ENCODE assay signal across 27 cellular contexts in the genomic region with DNA sequence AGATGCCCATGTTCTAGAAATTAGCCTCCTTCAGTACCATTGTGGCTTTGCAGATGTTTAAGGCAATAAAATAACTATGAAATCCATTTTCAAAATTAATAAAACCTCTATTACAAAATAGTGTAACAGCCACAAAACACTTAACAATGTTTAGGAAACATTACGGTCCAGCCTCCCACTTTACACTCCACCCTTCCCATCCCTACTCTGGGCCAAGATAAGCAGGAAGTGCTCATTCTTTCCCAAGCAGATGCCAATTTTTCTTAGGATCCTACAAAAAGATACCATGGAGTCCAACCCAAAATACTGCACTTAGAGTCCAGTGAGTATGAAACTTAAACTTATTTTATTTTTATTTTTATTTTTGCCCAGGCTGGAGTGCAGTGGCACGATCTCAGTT.
"Had no signal": no experiment of that assay in that cellular context is flagged by ENCODE, and none has a peak within 500 bp of the region (broad histone marks: within the 10 kb centered on the region; RNA-seq: fewer than 3 reads in every experiment).

No MANE protein-coding gene starts in this region.

- DNase-seq: activated CD4-positive, alpha-beta T cell treated with anti-CD3 and anti-CD28 coated beads for 1 hour; activated CD4-positive, alpha-beta T cell treated with anti-CD3 and anti-CD28 coated beads, Interleukin-2, amount 50 U/mL, for 1 hour; activated CD8-positive, alpha-beta T cell treated with anti-CD3 and anti-CD28 coated beads, Interleukin-2, amount 10 ng/mL, durations not matched to agents 7 days and 5 days; activated gamma-delta T cell; anterior cingulate cortex; body of pancreas; esophagus squamous epithelium; glutamatergic neuron; immature natural killer cell; left lung; naive thymus-derived CD8-positive, alpha-beta T cell; stimulated activated CD4-positive, alpha-beta T cell treated with anti-CD3 and anti-CD28 coated beads, Interleukin-15, amount 100 ng/mL, for 24 hours; stomach; testis had no signal

- H3K4me2 ChIP-seq: hepatocyte, neural progenitor cell, smooth muscle cell had no signal

- H3K27ac ChIP-seq: esophagus squamous epithelium, hepatocyte, left lung, neural progenitor cell, stomach, testis, vagina, VCaP had no signal

- H3K9me3 Mint-ChIP-seq: activated naive CD4-positive, alpha-beta T cell treated with anti-CD3 and anti-CD28 coated beads, Interleukin-2, amount 50 U/mL, for 24 hours; activated T-helper 1 cell treated with anti-CD3 and anti-CD28 coated beads, Interleukin-12 subunit alpha, Interleukin-12 subunit beta, Interleukin-2, Interleukin-4 antibody, amounts not matched to agents 30 ng/mL and 10 ng/mL and 1 ng/mL, durations not matched to agents 14 hours and 24 hours and 36 hours; immature natural killer cell; mesothelial cell of epicardium; naive thymus-derived CD8-positive, alpha-beta T cell; stimulated activated memory B cell treated with anti-CD40 and anti-IgM and Interleukin-4, amounts not matched to agents 10 μg/mL and 1 μg/mL and 100 μg/mL, for 72 hours; type B pancreatic cell had no signal

- ATAC-seq: activated CD8-positive, alpha-beta T cell treated with anti-CD3 and anti-CD28 coated beads, Interleukin-2, amount 10 ng/mL, durations not matched to agents 7 days and 5 days; body of pancreas; left lung; naive thymus-derived CD8-positive, alpha-beta T cell; sciatic nerve; stimulated activated memory B cell treated with anti-CD40 and anti-IgM and Interleukin-4, amounts not matched to agents 10 μg/mL and 1 μg/mL and 100 μg/mL, for 72 hours had no signal

- FAIRE-seq: frontal cortex had no signal

- H3K27me3 ChIP-seq: body of pancreas, hepatocyte, left lung, neural progenitor cell, stomach, testis, vagina had no signal

- H3K36me3 ChIP-seq: esophagus squamous epithelium, left lung, neural progenitor cell, stomach, vagina had no signal

- H3K27ac Mint-ChIP-seq: activated CD8-positive, alpha-beta T cell treated with anti-CD3 and anti-CD28 coated beads, Interleukin-2, amount 10 ng/mL, durations not matched to agents 7 days and 5 days; activated naive CD4-positive, alpha-beta T cell treated with anti-CD3 and anti-CD28 coated beads, Interleukin-2, amount 50 U/mL, for 24 hours; activated T-helper 1 cell treated with anti-CD3 and anti-CD28 coated beads, Interleukin-12 subunit alpha, Interleukin-12 subunit beta, Interleukin-2, Interleukin-4 antibody, amounts not matched to agents 30 ng/mL and 10 ng/mL and 1 ng/mL, durations not matched to agents 14 hours and 24 hours and 36 hours; immature natural killer cell; mesothelial cell of epicardium; naive thymus-derived CD8-positive, alpha-beta T cell; neural progenitor cell; stimulated activated memory B cell treated with anti-CD40 and anti-IgM and Interleukin-4, amounts not matched to agents 10 μg/mL and 1 μg/mL and 100 μg/mL, for 72 hours; type B pancreatic cell had no signal

- H3K4me3 ChIP-seq: body of pancreas, esophagus squamous epithelium, hepatocyte, left lung, lung, neural progenitor cell, smooth muscle cell, stomach, testis, vagina had no signal

- H3K4me1 Mint-ChIP-seq: activated naive CD4-positive, alpha-beta T cell treated with anti-CD3 and anti-CD28 coated beads, Interleukin-2, amount 50 U/mL, for 24 hours; mesothelial cell of epicardium had no signal

- H3K4me3 Mint-ChIP-seq: activated CD8-positive, alpha-beta T cell treated with anti-CD3 and anti-CD28 coated beads, Interleukin-2, amount 10 ng/mL, durations not matched to agents 7 days and 5 days; activated naive CD4-positive, alpha-beta T cell treated with anti-CD3 and anti-CD28 coated beads, Interleukin-2, amount 50 U/mL, for 24 hours; activated T-helper 1 cell treated with anti-CD3 and anti-CD28 coated beads, Interleukin-12 subunit alpha, Interleukin-12 subunit beta, Interleukin-2, Interleukin-4 antibody, amounts not matched to agents 30 ng/mL and 10 ng/mL and 1 ng/mL, durations not matched to agents 14 hours and 24 hours and 36 hours; immature natural killer cell; mesothelial cell of epicardium; naive thymus-derived CD8-positive, alpha-beta T cell; neural progenitor cell; stimulated activated memory B cell treated with anti-CD40 and anti-IgM and Interleukin-4, amounts not matched to agents 10 μg/mL and 1 μg/mL and 100 μg/mL, for 72 hours; type B pancreatic cell had no signal

- H3K4me1 ChIP-seq: testis, vagina had no signal

- H3K36me3 Mint-ChIP-seq: activated naive CD4-positive, alpha-beta T cell treated with anti-CD3 and anti-CD28 coated beads, Interleukin-2, amount 50 U/mL, for 24 hours; mesothelial cell of epicardium; naive thymus-derived CD8-positive, alpha-beta T cell; neural progenitor cell; stimulated activated memory B cell treated with anti-CD40 and anti-IgM and Interleukin-4, amounts not matched to agents 10 μg/mL and 1 μg/mL and 100 μg/mL, for 72 hours; type B pancreatic cell had no signal

- H3K9me3 ChIP-seq: body of pancreas, esophagus squamous epithelium, left lung, stomach, testis, vagina had no signal
